ENCODE assay signal across 21 cellular contexts in the genomic region with DNA sequence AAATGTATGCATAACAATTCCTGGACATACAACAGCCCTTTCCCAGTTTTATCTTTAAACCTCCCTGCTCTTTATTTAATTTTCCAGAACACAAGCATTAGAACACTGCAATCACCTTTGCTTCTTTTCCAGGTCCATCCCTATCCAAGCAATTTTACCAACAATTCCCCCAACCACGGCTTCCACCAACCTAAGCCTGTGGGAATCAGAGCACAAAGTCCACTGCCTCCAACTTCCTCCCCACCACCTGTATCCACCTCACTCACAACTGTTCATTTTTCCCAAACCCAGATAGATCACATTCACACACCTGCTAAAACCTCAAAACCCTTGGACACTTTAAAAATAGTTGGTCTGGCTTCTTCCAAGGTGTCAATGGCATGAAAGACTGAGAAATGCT. TPM values are rescaled to one million over a fixed set of nuclear protein-coding genes. Genes with fewer than 3 reads are reported as not detected.
DNase-seq lines count a peak whose midpoint lies in the region; ATAC-seq and TF ChIP-seq lines count a peak whose summit lies in the region.
"Had no signal": no experiment of that assay in that cellular context is flagged by ENCODE, and none has a peak within 500 bp of the region (broad histone marks: within the 10 kb centered on the region; RNA-seq: fewer than 3 reads in every experiment).

No MANE protein-coding gene starts in this region.

- no peaks in the 10 kb centered on the region for H3K9me3 ChIP-seq in right lobe of liver
- H3K9me3 ChIP-seq in neural progenitor cell (ENCODE audit: low read depth) = no peaks in the 10 kb centered on the region
- H3K9me3 ChIP-seq: left lung, neutrophil had no signal

- ATAC-seq in activated B cell treated with CpG ODN at 0.5 μM for 24 hours (ENCODE audit: low read depth) = no peak
- ATAC-seq in right lobe of liver = peak; percentile 64 to 72 (median 70)
- no peak for ATAC-seq in GM18861 (IDR thresholded peaks at IDR 0.05; ENCODE audit: unreplicated experiment)
- ATAC-seq: GM12878, K562, Right ventricle myocardium inferior had no signal

- WGBS in right lobe of liver (ENCODE audit: insufficient coverage, low coverage, low lambda C conversion rate, missing lambda C conversion rate) = 17% methylated on average over 1 of the region's 1 CpG

- peaks cover 0 to 59% (median 13%) of the 10 kb centered on the region in 4 donors for H3K4me1 ChIP-seq in right lobe of liver
- H3K4me1 ChIP-seq in neural progenitor cell = peaks cover 15% of the 10 kb centered on the region

- peak overlapping the region; percentile 63 for H3K27ac Mint-ChIP-seq in activated naive CD4-positive, alpha-beta T cell treated with anti-CD3 and anti-CD28 coated beads, Interleukin-2, amount 50 U/mL, for 24 hours
- H3K27ac Mint-ChIP-seq in activated B cell treated with CpG ODN at 0.5 μM for 24 hours = peak overlapping the region; percentile 33
- H3K27ac Mint-ChIP-seq in neural progenitor cell = no peak overlapping the region
- H3K27ac Mint-ChIP-seq: activated CD4-positive, alpha-beta T cell treated with anti-CD3 and anti-CD28 coated beads, Interleukin-2, amount 10 ng/mL, durations not matched to agents 7 days and 5 days; activated naive CD4-positive, alpha-beta T cell treated with anti-CD3 and anti-CD28 coated beads, Interleukin-2, amount 10 ng/mL, durations not matched to agents 7 days and 5 days had no signal

- H3K36me3 Mint-ChIP-seq in activated naive CD4-positive, alpha-beta T cell treated with anti-CD3 and anti-CD28 coated beads, Interleukin-2, amount 50 U/mL, for 24 hours = peaks cover 22% of the 10 kb centered on the region
- H3K36me3 Mint-ChIP-seq in activated B cell treated with CpG ODN at 0.5 μM for 24 hours (ENCODE audit: low read depth) (peaks cover 25% of the 10 kb centered on the region), neural progenitor cell (peaks cover 5% of the 10 kb centered on the region)

- CTCF ChIA-PET in activated B cell treated with CpG ODN at 0.5 μM for 24 hours (lab: Charles Lee) = no interaction called here

- H3K27me3 ChIP-seq in right lobe of liver (no peaks in the 10 kb centered on the region), neural progenitor cell (no peaks in the 10 kb centered on the region)
- H3K27me3 ChIP-seq: left lung, neutrophil had no signal

- H3K36me3 ChIP-seq in right lobe of liver (no peaks in the 10 kb centered on the region), neural progenitor cell (no peaks in the 10 kb centered on the region)
- H3K36me3 ChIP-seq: left lung, neutrophil had no signal

- peaks cover 93% of the 10 kb centered on the region for H3K4me1 Mint-ChIP-seq in activated naive CD4-positive, alpha-beta T cell treated with anti-CD3 and anti-CD28 coated beads, Interleukin-2, amount 50 U/mL, for 24 hours
- H3K4me1 Mint-ChIP-seq in activated B cell treated with CpG ODN at 0.5 μM for 24 hours = peaks cover 91% of the 10 kb centered on the region
- peaks cover 17% of the 10 kb centered on the region for H3K4me1 Mint-ChIP-seq in neural progenitor cell

- H3K4me3 Mint-ChIP-seq in activated naive CD4-positive, alpha-beta T cell treated with anti-CD3 and anti-CD28 coated beads, Interleukin-2, amount 50 U/mL, for 24 hours = peak overlapping the region; percentile 3
- H3K4me3 Mint-ChIP-seq in activated B cell treated with CpG ODN at 0.5 μM for 24 hours (no peak overlapping the region), neural progenitor cell (no peak overlapping the region)
- H3K4me3 Mint-ChIP-seq: activated CD4-positive, alpha-beta T cell treated with anti-CD3 and anti-CD28 coated beads, Interleukin-2, amount 10 ng/mL, durations not matched to agents 7 days and 5 days; activated naive CD4-positive, alpha-beta T cell treated with anti-CD3 and anti-CD28 coated beads, Interleukin-2, amount 10 ng/mL, durations not matched to agents 7 days and 5 days had no signal

- no peak overlapping the region for H3K4me2 ChIP-seq in neural progenitor cell

- H3K4me3 ChIP-seq in right lobe of liver = no peak overlapping the region
- H3K4me3 ChIP-seq in neural progenitor cell = no peak overlapping the region
- H3K4me3 ChIP-seq: GM12878, K562, left lung had no signal

- POLR2A ChIA-PET in activated B cell treated with CpG ODN at 0.5 μM for 24 hours (lab: Charles Lee) = no interaction called here

- intact Hi-C loops in activated B cell treated with CpG ODN at 0.5 μM for 24 hours (cut with micrococcal nuclease) (loop anchor here (1.0 kb wide), 1 partner anchor 14 kb away; no protein-coding TSS in a partner anchor), right lobe of liver (cut with DNase I) (no loop called here)

- H3K79me2 ChIP-seq in neural progenitor cell (ENCODE audit: low read depth) = peaks cover 22% of the 10 kb centered on the region

- H2AFZ ChIP-seq in neural progenitor cell (replicated peaks) = no peak overlapping the region

- H3K9me3 Mint-ChIP-seq in activated naive CD4-positive, alpha-beta T cell treated with anti-CD3 and anti-CD28 coated beads, Interleukin-2, amount 50 U/mL, for 24 hours = no peaks in the 10 kb centered on the region
- H3K9me3 Mint-ChIP-seq in activated B cell treated with CpG ODN at 0.5 μM for 24 hours (no peaks in the 10 kb centered on the region), neural progenitor cell (peaks cover 3% of the 10 kb centered on the region)
- H3K9me3 Mint-ChIP-seq: activated CD4-positive, alpha-beta T cell treated with anti-CD3 and anti-CD28 coated beads, Interleukin-2, amount 10 ng/mL, durations not matched to agents 7 days and 5 days; activated naive CD4-positive, alpha-beta T cell treated with anti-CD3 and anti-CD28 coated beads, Interleukin-2, amount 10 ng/mL, durations not matched to agents 7 days and 5 days had no signal

- no peaks in the 10 kb centered on the region for H3K27me3 Mint-ChIP-seq in activated naive CD4-positive, alpha-beta T cell treated with anti-CD3 and anti-CD28 coated beads, Interleukin-2, amount 50 U/mL, for 24 hours
- H3K27me3 Mint-ChIP-seq in activated B cell treated with CpG ODN at 0.5 μM for 24 hours = no peaks in the 10 kb centered on the region
- H3K27me3 Mint-ChIP-seq in neural progenitor cell (ENCODE audit: insufficient read depth, low read depth) = no peaks in the 10 kb centered on the region
- H3K27me3 Mint-ChIP-seq: activated CD4-positive, alpha-beta T cell treated with anti-CD3 and anti-CD28 coated beads, Interleukin-2, amount 10 ng/mL, durations not matched to agents 7 days and 5 days; activated naive CD4-positive, alpha-beta T cell treated with anti-CD3 and anti-CD28 coated beads, Interleukin-2, amount 10 ng/mL, durations not matched to agents 7 days and 5 days had no signal

- no peaks in the 10 kb centered on the region for H3F3A ChIP-seq in neural progenitor cell (ENCODE audit: low read depth)

- peak overlapping the region in 1 of 3 donors; percentile 24 for H3K27ac ChIP-seq in right lobe of liver
- no peak overlapping the region for H3K27ac ChIP-seq in neural progenitor cell
- H3K27ac ChIP-seq: C4-2B, coronary artery, left lung had no signal

- TF ChIP-seq POLR2A in right lobe of liver (IDR thresholded peaks at IDR 0.05) = no peak

- H3K9ac ChIP-seq in neural progenitor cell = no peak overlapping the region

- TF ChIP-seq CTCF in activated B cell treated with CpG ODN at 0.5 μM for 24 hours (IDR thresholded peaks at IDR 0.05) = no peak
- no peak for TF ChIP-seq CTCF in right lobe of liver (IDR thresholded peaks at IDR 0.05)
- no peak for TF ChIP-seq CTCF in neural progenitor cell (IDR thresholded peaks at IDR 0.05)

- no peak for DNase-seq in activated naive CD4-positive, alpha-beta T cell treated with anti-CD3 and anti-CD28 coated beads, Interleukin-2, amount 50 U/mL, for 16 hours
- DNase-seq in activated B cell treated with CpG ODN at 0.5 μM for 24 hours = no peak
- no peak for DNase-seq in right lobe of liver
- no peak for DNase-seq in C1 segment of cervical spinal cord (lab: John Stamatoyannopoulos, UW)
- DNase-seq in stimulated activated CD8-positive, alpha-beta memory T cell treated with anti-CD3 and anti-CD28 coated beads, Interleukin-4, amount 100 ng/mL, for 48 hours = no peak
- DNase-seq in neural progenitor cell (ENCODE audit: low spot score) = no peak
- DNase-seq: activated CD4-positive, alpha-beta T cell treated with anti-CD3 and anti-CD28 coated beads, Interleukin-2, amount 10 ng/mL, durations not matched to agents 7 days and 5 days; activated CD8-positive, alpha-beta memory T cell treated with anti-CD3 and anti-CD28 coated beads, Interleukin-2, amount 50 U/mL, for 48 hours; activated naive CD4-positive, alpha-beta T cell treated with anti-CD3 and anti-CD28 coated beads, Interleukin-2, amount 10 ng/mL, durations not matched to agents 7 days and 5 days; left lung; NCI-H2171; NCI-H526 treated with DMSO at 0.1 percent for 48 hours; small intestine had no signal

- no peaks in the 10 kb centered on the region for H4K20me1 ChIP-seq in neural progenitor cell (ENCODE audit: low read depth)

RNA-seq across cellular contexts. Expression of gene FOXO1, which starts 39.5 kb away (rescaled TPM):
- total RNA-seq in activated B cell treated with CpG ODN at 0.5 μM for 24 hours = 47.5 and 50.4 TPM in 2 replicates
- 10 to 100 TPM; 12.3 to 27.7 (median 14.6) TPM for total RNA-seq in right lobe of liver
- total RNA-seq in neural progenitor cell (ENCODE audit: low replicate concordance) = 3.7 and 3.8 TPM in 2 replicates

Comparison
In these comparisons a context has a peak if more than half of its experiments do, and no peak if none do; other contexts are left out.
1. ATAC-seq: peak in right lobe of liver (4 of 4); none in activated B cell treated with CpG ODN at 0.5 μM for 24 hours (single experiment) and GM18861 (single experiment).